ENCODE assay signal across 23 cellular contexts in the genomic region with DNA sequence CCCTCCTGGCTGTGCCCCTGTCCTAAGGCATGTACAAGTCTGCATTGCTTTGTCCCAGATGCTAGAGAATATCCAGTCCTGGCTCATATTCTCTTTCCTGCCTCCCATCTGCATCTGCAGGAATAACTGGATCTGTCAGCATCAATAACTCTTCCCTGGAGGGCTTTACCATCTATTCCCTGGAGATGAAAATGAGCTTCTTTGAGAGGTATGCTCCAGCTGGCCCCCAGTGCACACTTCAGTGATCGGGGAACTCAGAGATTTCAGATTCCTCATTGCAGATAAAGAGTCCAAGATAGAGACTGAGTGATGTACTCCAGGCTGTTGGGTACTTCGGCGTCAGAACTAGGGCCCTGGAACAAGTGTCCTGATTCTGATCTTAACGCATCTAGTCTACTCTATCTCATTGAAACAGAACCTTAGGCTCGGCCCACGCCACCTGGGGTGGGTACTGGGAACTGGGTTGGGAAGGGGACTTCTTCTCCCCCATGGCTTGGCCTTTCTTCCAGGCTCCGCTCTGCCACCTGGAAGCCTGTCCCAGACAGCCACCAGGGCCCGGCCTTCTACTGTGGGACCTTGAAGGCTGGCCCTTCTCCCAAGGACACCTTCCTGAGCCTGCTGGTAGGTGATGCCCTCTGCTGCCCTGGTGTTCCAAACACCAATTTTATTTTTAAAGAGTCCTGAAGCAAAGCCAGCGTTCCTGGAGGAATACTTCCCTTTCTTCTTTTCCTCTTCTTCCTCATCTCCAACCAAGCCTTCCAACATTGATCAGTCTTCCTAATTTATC. TPM values are rescaled to one million over a fixed set of nuclear protein-coding genes. Genes with fewer than 3 reads are reported as not detected.
DNase-seq lines count a peak whose midpoint lies in the region; ATAC-seq, FAIRE-seq and TF ChIP-seq lines count a peak whose summit lies in the region.
"Had no signal": no experiment of that assay in that cellular context is flagged by ENCODE, and none has a peak within 500 bp of the region (broad histone marks: within the 10 kb centered on the region; RNA-seq: fewer than 3 reads in every experiment).

No MANE protein-coding gene starts in this region.

- no peak for TF ChIP-seq RAD21 in HepG2 (CRISPR knock-in tag; IDR thresholded peaks at IDR 0.05)

- FAIRE-seq in HepG2 (lab: Jason Lieb, UNC) (no peak), kidney (lab: Jason Lieb, UNC) (no peak)
- FAIRE-seq: A549, GM12878 had no signal

- intact Hi-C loops in left ventricle myocardium inferior (cut with micrococcal nuclease), result no loop called here
- intact Hi-C loops in right cardiac atrium (cut with DNase I), result no loop called here
- intact Hi-C loops in HepG2 (cut with micrococcal nuclease; ENCODE audit: unreplicated experiment), result no loop called here
- intact Hi-C loops in kidney (cut with DNase I), result no loop called here

- WGBS in right cardiac atrium, result 75% methylated on average over 9 of the region's 9 CpGs
- WGBS in HepG2 (ENCODE audit: low lambda C conversion rate), result 34% methylated on average over 9 of the region's 9 CpGs

- ATAC-seq in right cardiac atrium (no peak), HepG2 (no peak), HG03469 (IDR thresholded peaks at IDR 0.05; ENCODE audit: unreplicated experiment) (no peak), GM18520 (IDR thresholded peaks at IDR 0.05; ENCODE audit: unreplicated experiment) (no peak)
- ATAC-seq: GM12878, Right ventricle myocardium inferior had no signal

- TF ChIP-seq CTCF in left ventricle myocardium inferior (IDR thresholded peaks at IDR 0.05; ENCODE audit: borderline replicate concordance) (peak; percentile 12), HepG2 (CRISPR knock-in tag; IDR thresholded peaks at IDR 0.05) (0 out of 2 replicates have a peak, but pooled peaks have one; percentile 10), kidney (IDR thresholded peaks at IDR 0.05; ENCODE audit: borderline replicate concordance, extremely low read depth, insufficient read depth) (no peak)

- H4K20me1 ChIP-seq in HepG2 (ENCODE audit: insufficient read depth, low read length), result no peaks in the 10 kb centered on the region

- no TSS peak for BruUV-seq in HepG2 (replicated peaks; lab: Mats Ljungman, UMichigan)

- TF ChIP-seq EP300 in HepG2 (IDR thresholded peaks at IDR 0.05; ENCODE audit: low read depth in 2 of 2, low read length in 2 of 2), result no peak
- no peak for TF ChIP-seq EP300 in HepG2 (CRISPR knock-in tag; IDR thresholded peaks at IDR 0.05; ENCODE audit: borderline replicate concordance)

- H3K27me3 ChIP-seq in left ventricle myocardium inferior (ENCODE audit: low read depth) (peaks cover 23% of the 10 kb centered on the region), right cardiac atrium (ENCODE audit: control insufficient read depth, insufficient read depth) (no peaks in the 10 kb centered on the region), HepG2 (ENCODE audit: control insufficient read depth in 1 of 2, insufficient read depth in 2 of 2, low read length in 2 of 2) (peaks cover 2 to 46% of the 10 kb centered on the region in 2 experiments; a peak in 4 of 5 replicates)

- no peak overlapping the region for H3K9ac ChIP-seq in HepG2 (ENCODE audit: insufficient read depth, low read depth, low read length)
- no peak overlapping the region for H3K9ac ChIP-seq in kidney (ENCODE audit: low read length in 2 of 2)
- H3K9ac ChIP-seq: GM23248 had no signal

- no peak for TF ChIP-seq POLR2A in HepG2 (IDR thresholded peaks at IDR 0.05; ENCODE audit: insufficient read depth in 1 of 2, low read depth in 2 of 2, low read length in 2 of 2)

- H2AFZ ChIP-seq in HepG2 (ENCODE audit: low read length), result no peak overlapping the region
- H2AFZ ChIP-seq: GM23248 had no signal

- H3K4me1 ChIP-seq in left ventricle myocardium inferior (no peaks in the 10 kb centered on the region), right cardiac atrium (ENCODE audit: control insufficient read depth, insufficient read depth, low read length) (no peaks in the 10 kb centered on the region), HepG2 (ENCODE audit: insufficient read depth, low read length) (no peaks in the 10 kb centered on the region), kidney (ENCODE audit: control insufficient read depth in 1 of 2, insufficient read depth in 1 of 2, low read depth in 1 of 2, low read length in 2 of 2) (no peaks in the 10 kb centered on the region)
- H3K4me1 ChIP-seq: A549, BE2C, HAP-1 had no signal

- CTCF ChIA-PET in HepG2 (lab: Yijun Ruan, JAX; ENCODE audit: low intra/inter-chr PET ratio, low total read pairs), result no interaction called here

- POLR2A ChIA-PET in HepG2 (lab: Yijun Ruan, JAX), result no interaction called here

- DNase-seq in left ventricle myocardium inferior (no peak), right cardiac atrium (no peak), NCI-H524 treated with DMSO at 0.1 percent for 48 hours (lab: John Stamatoyannopoulos, UW) (peak; percentile 39), HepG2 (ENCODE audit: low spot score) (no peak), kidney (no peak)
- DNase-seq: BE2C, DND-41, GM23248, KBM-7, NCI-H1105, NCI-H146, NCI-H2029, NCI-H510A, SW 1271 had no signal

- no peak overlapping the region for H3K4me2 ChIP-seq in HepG2 (ENCODE audit: low read depth, low read length)
- H3K4me2 ChIP-seq: A549 had no signal

- H3K4me3 ChIP-seq in left ventricle myocardium inferior, result no peak overlapping the region
- no peak overlapping the region for H3K4me3 ChIP-seq in right cardiac atrium (ENCODE audit: low read length)
- no peak overlapping the region for H3K4me3 ChIP-seq in HepG2 (replicated peaks in 1 of 3; ENCODE audit: insufficient read depth in 1 of 3, low read depth in 2 of 3, low read length in 3 of 3)
- no peak overlapping the region for H3K4me3 ChIP-seq in kidney (ENCODE audit: low read length in 2 of 2)
- H3K4me3 ChIP-seq: A549, GM12878, GM23248, HAP-1, SK-N-MC had no signal

- in situ Hi-C loops in HepG2 (cut with HindIII; ENCODE audit: extremely low pct_ligation_motif_present, low pct_unique_long_range_greater_than_20kb), result no loop called here

- H3K36me3 ChIP-seq in left ventricle myocardium inferior (no peaks in the 10 kb centered on the region), HepG2 (replicated peaks in 1 of 2; ENCODE audit: control insufficient read depth in 1 of 2, insufficient read depth in 2 of 2, low read length in 2 of 2) (no peaks in the 10 kb centered on the region), kidney (ENCODE audit: control insufficient read depth in 1 of 2, insufficient read depth in 2 of 2, low read length in 2 of 2) (no peaks in the 10 kb centered on the region)
- H3K36me3 ChIP-seq: BE2C, HAP-1 had no signal

- peaks cover 22% of the 10 kb centered on the region for H3K9me3 ChIP-seq in left ventricle myocardium inferior (replicated peaks)
- peaks cover 1% of the 10 kb centered on the region for H3K9me3 ChIP-seq in right cardiac atrium (ENCODE audit: control insufficient read depth, low read length)
- H3K9me3 ChIP-seq in HepG2 (ENCODE audit: low read length), result no peaks in the 10 kb centered on the region; the same call in 1 of the 2 replicates
- peaks cover 4 to 6% of the 10 kb centered on the region in 2 donors for H3K9me3 ChIP-seq in kidney (ENCODE audit: control insufficient read depth in 1 of 2, low read length in 2 of 2)
- H3K9me3 ChIP-seq: A549, HAP-1 had no signal

- no peak overlapping the region for H3K27ac ChIP-seq in left ventricle myocardium inferior (replicated peaks)
- H3K27ac ChIP-seq in right cardiac atrium (ENCODE audit: low read length), result no peak overlapping the region
- no peak overlapping the region for H3K27ac ChIP-seq in HepG2 (ENCODE audit: extremely low read length, insufficient read depth, low read length)
- no peak overlapping the region for H3K27ac ChIP-seq in kidney (ENCODE audit: low read depth in 2 of 2, low read length in 2 of 2)
- H3K27ac ChIP-seq: A549, GM23248, HL-60, SK-N-MC had no signal

- no peaks in the 10 kb centered on the region for H3K79me2 ChIP-seq in HepG2 (ENCODE audit: insufficient read depth, low read length)

RNA-seq across cellular contexts. Expression of a gene that starts 17.8 kb away (rescaled TPM):
- 0.30 TPM for total RNA-seq in left ventricle myocardium inferior
- 1 to 10 TPM in 2 of 4 donors, under 1 TPM in 2; 0.85 to 1.6 (median 1.2) TPM for total RNA-seq in right cardiac atrium
- 0.61 TPM for polyA plus RNA-seq in right cardiac atrium
- 0.27 and 0.69 TPM in 2 replicates for total RNA-seq in HepG2 (2016; rRNA removed; fragmentation: Illumina TruSeq; extraction: Trizol)
- 0.09 and 0.10 TPM in 2 replicates for total RNA-seq in HepG2 (2016; cell fraction: cytosol; rRNA removed; fragmentation: Illumina TruSeq; extraction: Trizol; ENCODE audit: low read depth)
- total RNA-seq in HepG2 (2016; cell fraction: insoluble cytoplasmic fraction; rRNA removed; fragmentation: Illumina TruSeq; extraction: Trizol), result 0.27 and 0.80 TPM in 2 replicates
- 0.15 and 0.38 TPM in 2 replicates for total RNA-seq in HepG2 (2016; cell fraction: membrane; rRNA removed; fragmentation: Illumina TruSeq; extraction: Trizol)
- total RNA-seq in HepG2 (2016; cell fraction: nucleus; rRNA removed; fragmentation: Illumina TruSeq; extraction: Trizol), result 0.43 and 0.69 TPM in 2 replicates
- polyA plus RNA-seq in HepG2 (2011; rRNA removed), result 0.59 and 0.80 TPM in 2 replicates
- polyA plus RNA-seq in HepG2 (2011; cell fraction: cytosol; rRNA removed), result 0.38 and 0.43 TPM in 2 replicates
- polyA plus RNA-seq in HepG2 (2011; cell fraction: nucleus; rRNA removed), result 1.6 and 1.9 TPM in 2 replicates
- 0.62 and 0.81 TPM in 2 replicates for polyA plus RNA-seq in HepG2 (2012)
- polyA plus RNA-seq in HepG2 (2016; cell fraction: cytosol; fragmentation: Illumina TruSeq; extraction: Trizol; ENCODE audit: low read depth), result 0.08 and 0.15 TPM in 2 replicates
- 0.19 and 0.22 TPM in 2 replicates for polyA plus RNA-seq in HepG2 (2016; cell fraction: insoluble cytoplasmic fraction; fragmentation: Illumina TruSeq; extraction: Trizol; ENCODE audit: low read depth)
- 0.15 and 0.21 TPM in 2 replicates for polyA plus RNA-seq in HepG2 (2016; cell fraction: membrane; fragmentation: Illumina TruSeq; extraction: Trizol; ENCODE audit: low read depth)
- 1.0 and 1.8 TPM in 2 replicates for polyA plus RNA-seq in HepG2 (2016; cell fraction: nucleus; fragmentation: Illumina TruSeq; extraction: Trizol; ENCODE audit: insufficient read depth, low read depth)
- polyA minus RNA-seq in HepG2 (2011; rRNA and poly(A)+ RNA removed; ENCODE audit: low replicate concordance), result 0.56 and 17.0 TPM in 2 replicates
- 0.44 TPM in 1 of 2 replicates, not detected in the other for polyA minus RNA-seq in HepG2 (2011; cell fraction: cytosol; rRNA and poly(A)+ RNA removed)
- 0.13 and 0.37 TPM in 2 replicates for polyA minus RNA-seq in HepG2 (2011; cell fraction: nucleus; rRNA and poly(A)+ RNA removed)
- 10.0 TPM for total RNA-seq in kidney
- 26.1 TPM for polyA plus RNA-seq in kidney (ENCODE audit: insufficient read depth, low read depth, low replicate concordance)
- total RNA-seq: GM23248 had no signal

RNA-seq across cellular contexts. Expression of a gene that starts 37.8 kb away (rescaled TPM):
- not detected for total RNA-seq in left ventricle myocardium inferior
- total RNA-seq in right cardiac atrium, result not detected
- polyA plus RNA-seq in right cardiac atrium, result not detected
- not detected in 2 replicates for total RNA-seq in HepG2 (2016; rRNA removed; fragmentation: Illumina TruSeq; extraction: Trizol)
- total RNA-seq in HepG2 (2016; cell fraction: cytosol; rRNA removed; fragmentation: Illumina TruSeq; extraction: Trizol; ENCODE audit: low read depth), result not detected in 2 replicates
- not detected in 2 replicates for total RNA-seq in HepG2 (2016; cell fraction: insoluble cytoplasmic fraction; rRNA removed; fragmentation: Illumina TruSeq; extraction: Trizol)
- not detected in 2 replicates for total RNA-seq in HepG2 (2016; cell fraction: membrane; rRNA removed; fragmentation: Illumina TruSeq; extraction: Trizol)
- total RNA-seq in HepG2 (2016; cell fraction: nucleus; rRNA removed; fragmentation: Illumina TruSeq; extraction: Trizol), result not detected in 2 replicates
- polyA plus RNA-seq in HepG2 (2011; rRNA removed), result not detected in 2 replicates
- polyA plus RNA-seq in HepG2 (2011; cell fraction: cytosol; rRNA removed), result not detected in 2 replicates
- polyA plus RNA-seq in HepG2 (2011; cell fraction: nucleus; rRNA removed), result not detected in 2 replicates
- polyA plus RNA-seq in HepG2 (2012), result not detected in 2 replicates
- not detected in 2 replicates for polyA plus RNA-seq in HepG2 (2016; cell fraction: cytosol; fragmentation: Illumina TruSeq; extraction: Trizol; ENCODE audit: low read depth)
- not detected in 2 replicates for polyA plus RNA-seq in HepG2 (2016; cell fraction: insoluble cytoplasmic fraction; fragmentation: Illumina TruSeq; extraction: Trizol; ENCODE audit: low read depth)
- not detected in 2 replicates for polyA plus RNA-seq in HepG2 (2016; cell fraction: membrane; fragmentation: Illumina TruSeq; extraction: Trizol; ENCODE audit: low read depth)
- not detected in 2 replicates for polyA plus RNA-seq in HepG2 (2016; cell fraction: nucleus; fragmentation: Illumina TruSeq; extraction: Trizol; ENCODE audit: insufficient read depth, low read depth)
- polyA minus RNA-seq in HepG2 (2011; rRNA and poly(A)+ RNA removed; ENCODE audit: low replicate concordance), result not detected in 2 replicates
- polyA minus RNA-seq in HepG2 (2011; cell fraction: cytosol; rRNA and poly(A)+ RNA removed), result not detected in 2 replicates
- polyA minus RNA-seq in HepG2 (2011; cell fraction: nucleus; rRNA and poly(A)+ RNA removed), result not detected in 2 replicates
- total RNA-seq in kidney, result 0.06 TPM
- polyA plus RNA-seq in kidney (ENCODE audit: insufficient read depth, low read depth, low replicate concordance), result 0.17 TPM
- total RNA-seq: GM23248, HT-29, Right ventricle myocardium inferior had no signal
- polyA plus RNA-seq: A549, GM23248 had no signal
